In the genomic region with DNA sequence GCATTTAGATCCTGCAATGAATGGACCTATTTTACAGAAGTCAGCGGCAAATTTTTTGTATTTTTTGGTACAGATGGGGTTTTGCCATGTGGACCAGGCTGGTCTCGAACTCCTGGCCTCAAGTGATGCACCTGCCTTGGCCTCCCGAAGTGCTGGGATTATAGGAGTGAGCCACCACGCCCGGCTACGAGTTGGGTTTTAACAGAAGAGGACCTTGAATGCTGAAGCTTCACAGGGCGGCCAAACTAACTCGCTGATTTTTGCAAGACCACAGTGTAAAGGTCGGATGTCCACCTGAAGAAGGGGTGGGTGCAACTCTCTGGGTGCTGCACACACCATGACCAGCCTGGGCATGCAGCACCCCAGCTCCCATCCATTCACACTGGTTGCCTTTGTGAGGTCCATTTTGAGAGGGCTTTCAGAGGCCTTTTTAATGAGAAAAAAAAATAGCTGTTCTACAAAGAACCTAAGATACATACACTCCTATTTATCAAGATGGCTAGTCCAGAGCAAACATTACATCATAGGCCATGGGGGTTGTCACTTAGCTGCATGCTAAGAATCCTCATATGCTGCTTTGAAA, we compare ENCODE assay signal across 1 cellular context.
TF ChIP-seq lines count a peak whose summit lies in the region.

No MANE protein-coding gene starts in this region.

TF ChIP-seq in HepG2, 621 proteins besides CTCF, POLR2A, EP300 and RAD21 (continued from another document and continues in another):
- TF ChIP-seq, protein P1, sequence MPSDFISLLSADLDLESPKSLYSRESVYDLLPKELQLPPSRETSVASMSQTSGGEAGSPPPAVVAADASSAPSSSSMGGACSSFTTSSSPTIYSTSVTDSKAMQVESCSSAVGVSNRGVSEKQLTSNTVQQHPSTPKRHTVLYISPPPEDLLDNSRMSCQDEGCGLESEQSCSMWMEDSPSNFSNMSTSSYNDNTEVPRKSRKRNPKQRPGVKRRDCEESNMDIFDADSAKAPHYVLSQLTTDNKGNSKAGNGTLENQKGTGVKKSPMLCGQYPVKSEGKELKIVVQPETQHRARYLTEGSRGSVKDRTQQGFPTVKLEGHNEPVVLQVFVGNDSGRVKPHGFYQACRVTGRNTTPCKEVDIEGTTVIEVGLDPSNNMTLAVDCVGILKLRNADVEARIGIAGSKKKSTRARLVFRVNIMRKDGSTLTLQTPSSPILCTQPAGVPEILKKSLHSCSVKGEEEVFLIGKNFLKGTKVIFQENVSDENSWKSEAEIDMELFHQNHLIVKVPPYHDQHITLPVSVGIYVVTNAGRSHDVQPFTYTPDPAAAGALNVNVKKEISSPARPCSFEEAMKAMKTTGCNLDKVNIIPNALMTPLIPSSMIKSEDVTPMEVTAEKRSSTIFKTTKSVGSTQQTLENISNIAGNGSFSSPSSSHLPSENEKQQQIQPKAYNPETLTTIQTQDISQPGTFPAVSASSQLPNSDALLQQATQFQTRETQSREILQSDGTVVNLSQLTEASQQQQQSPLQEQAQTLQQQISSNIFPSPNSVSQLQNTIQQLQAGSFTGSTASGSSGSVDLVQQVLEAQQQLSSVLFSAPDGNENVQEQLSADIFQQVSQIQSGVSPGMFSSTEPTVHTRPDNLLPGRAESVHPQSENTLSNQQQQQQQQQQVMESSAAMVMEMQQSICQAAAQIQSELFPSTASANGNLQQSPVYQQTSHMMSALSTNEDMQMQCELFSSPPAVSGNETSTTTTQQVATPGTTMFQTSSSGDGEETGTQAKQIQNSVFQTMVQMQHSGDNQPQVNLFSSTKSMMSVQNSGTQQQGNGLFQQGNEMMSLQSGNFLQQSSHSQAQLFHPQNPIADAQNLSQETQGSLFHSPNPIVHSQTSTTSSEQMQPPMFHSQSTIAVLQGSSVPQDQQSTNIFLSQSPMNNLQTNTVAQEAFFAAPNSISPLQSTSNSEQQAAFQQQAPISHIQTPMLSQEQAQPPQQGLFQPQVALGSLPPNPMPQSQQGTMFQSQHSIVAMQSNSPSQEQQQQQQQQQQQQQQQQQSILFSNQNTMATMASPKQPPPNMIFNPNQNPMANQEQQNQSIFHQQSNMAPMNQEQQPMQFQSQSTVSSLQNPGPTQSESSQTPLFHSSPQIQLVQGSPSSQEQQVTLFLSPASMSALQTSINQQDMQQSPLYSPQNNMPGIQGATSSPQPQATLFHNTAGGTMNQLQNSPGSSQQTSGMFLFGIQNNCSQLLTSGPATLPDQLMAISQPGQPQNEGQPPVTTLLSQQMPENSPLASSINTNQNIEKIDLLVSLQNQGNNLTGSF (CRISPR knock-in tag; IDR thresholded peaks at IDR 0.05): no peak
- TF ChIP-seq MED8 (CRISPR knock-in tag; IDR thresholded peaks at IDR 0.05; ENCODE audit: insufficient replicate concordance) (no peak), ZNF563 (CRISPR knock-in tag; IDR thresholded peaks at IDR 0.05) (no peak), MEF2D (CRISPR knock-in tag; IDR thresholded peaks at IDR 0.05) (no peak), ZBTB20 (CRISPR knock-in tag; IDR thresholded peaks at IDR 0.05; ENCODE audit: borderline replicate concordance, low read depth) (no peak), HNF4A (CRISPR knock-in tag; IDR thresholded peaks at IDR 0.05) (peak; percentile 95), TGIF2 (CRISPR knock-in tag; IDR thresholded peaks at IDR 0.05) (no peak), TOE1 (CRISPR knock-in tag; IDR thresholded peaks at IDR 0.05) (no peak), ZNF205 (CRISPR knock-in tag; IDR thresholded peaks at IDR 0.05) (no peak), ZSCAN22 (CRISPR knock-in tag; IDR thresholded peaks at IDR 0.05) (no peak), POLR2AphosphoS5 (IDR thresholded peaks at IDR 0.05; ENCODE audit: low read depth, low read length) (no peak), ZBTB1 (CRISPR knock-in tag; IDR thresholded peaks at IDR 0.05; ENCODE audit: borderline replicate concordance) (no peak), ZNF274 (CRISPR knock-in tag; IDR thresholded peaks at IDR 0.05) (no peak; the same call in 1 of the 2 replicates), ZSCAN21 (CRISPR knock-in tag; IDR thresholded peaks at IDR 0.05; ENCODE audit: borderline replicate concordance) (no peak), FOXC1 (CRISPR knock-in tag; IDR thresholded peaks at IDR 0.05; ENCODE audit: borderline replicate concordance) (0 out of 2 replicates have a peak, but pooled peaks have one; percentile 24), IKZF4 (CRISPR knock-in tag; IDR thresholded peaks at IDR 0.05; ENCODE audit: borderline replicate concordance, low read depth, not compliant biosample characterization) (no peak), RBM22 (optimal IDR thresholded peaks at IDR 0.05; ENCODE audit: low read length) (no peak), ZNF317 (CRISPR knock-in tag; IDR thresholded peaks at IDR 0.05) (peak; percentile 53; the same call in 1 of the 2 replicates), CBX1 (IDR thresholded peaks at IDR 0.05; ENCODE audit: low read depth) (no peak), SYNCRIP (IDR thresholded peaks at IDR 0.05; ENCODE audit: insufficient read depth, low read depth, low read length) (no peak), HOXD1 (CRISPR knock-in tag; IDR thresholded peaks at IDR 0.05) (no peak), MAFK (conservative IDR thresholded peaks at IDR 0.05 in 1 of 2, IDR thresholded peaks at IDR 0.05 in 1 of 2; ENCODE audit: low read length in 2 of 2) (no peak), MEIS2 (CRISPR knock-in tag; IDR thresholded peaks at IDR 0.05) (0 out of 2 replicates have a peak, but pooled peaks have one; percentile 40), MLLT10 (CRISPR knock-in tag; IDR thresholded peaks at IDR 0.05) (no peak), KMT2A (CRISPR knock-in tag; IDR thresholded peaks at IDR 0.05) (no peak), FIP1L1 (IDR thresholded peaks at IDR 0.05; ENCODE audit: borderline replicate concordance, insufficient read depth, low read depth, low read length) (no peak), ZNF577 (CRISPR knock-in tag; IDR thresholded peaks at IDR 0.05; ENCODE audit: borderline replicate concordance, low read depth) (no peak)
- TF ChIP-seq, protein P2, sequence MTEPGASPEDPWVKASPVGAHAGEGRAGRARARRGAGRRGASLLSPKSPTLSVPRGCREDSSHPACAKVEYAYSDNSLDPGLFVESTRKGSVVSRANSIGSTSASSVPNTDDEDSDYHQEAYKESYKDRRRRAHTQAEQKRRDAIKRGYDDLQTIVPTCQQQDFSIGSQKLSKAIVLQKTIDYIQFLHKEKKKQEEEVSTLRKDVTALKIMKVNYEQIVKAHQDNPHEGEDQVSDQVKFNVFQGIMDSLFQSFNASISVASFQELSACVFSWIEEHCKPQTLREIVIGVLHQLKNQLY (CRISPR knock-in tag; IDR thresholded peaks at IDR 0.05): peak; percentile 83
- TF ChIP-seq, protein P3, sequence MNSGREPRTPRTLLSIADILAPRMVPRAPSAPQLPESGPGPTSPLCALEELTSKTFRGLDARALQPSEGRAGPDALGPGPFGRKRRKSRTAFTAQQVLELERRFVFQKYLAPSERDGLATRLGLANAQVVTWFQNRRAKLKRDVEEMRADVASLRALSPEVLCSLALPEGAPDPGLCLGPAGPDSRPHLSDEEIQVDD (CRISPR knock-in tag; IDR thresholded peaks at IDR 0.05; ENCODE audit: borderline replicate concordance): no peak
- TF ChIP-seq, protein P4, sequence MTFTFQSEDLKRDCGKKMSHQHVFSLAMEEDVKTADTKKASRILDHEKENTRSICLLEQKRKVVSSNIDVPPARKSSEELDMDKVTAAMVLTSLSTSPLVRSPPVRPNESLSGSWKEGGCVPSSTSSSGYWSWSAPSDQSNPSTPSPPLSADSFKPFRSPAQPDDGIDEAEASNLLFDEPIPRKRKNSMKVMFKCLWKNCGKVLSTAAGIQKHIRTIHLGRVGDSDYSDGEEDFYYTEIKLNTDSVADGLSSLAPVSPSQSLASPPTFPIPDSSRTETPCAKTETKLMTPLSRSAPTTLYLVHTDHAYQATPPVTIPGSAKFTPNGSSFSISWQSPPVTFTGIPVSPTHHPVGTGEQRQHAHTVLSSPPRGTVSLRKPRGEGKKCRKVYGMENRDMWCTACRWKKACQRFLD (CRISPR knock-in tag; IDR thresholded peaks at IDR 0.05; ENCODE audit: borderline replicate concordance): no peak
- TF ChIP-seq, protein P5, sequence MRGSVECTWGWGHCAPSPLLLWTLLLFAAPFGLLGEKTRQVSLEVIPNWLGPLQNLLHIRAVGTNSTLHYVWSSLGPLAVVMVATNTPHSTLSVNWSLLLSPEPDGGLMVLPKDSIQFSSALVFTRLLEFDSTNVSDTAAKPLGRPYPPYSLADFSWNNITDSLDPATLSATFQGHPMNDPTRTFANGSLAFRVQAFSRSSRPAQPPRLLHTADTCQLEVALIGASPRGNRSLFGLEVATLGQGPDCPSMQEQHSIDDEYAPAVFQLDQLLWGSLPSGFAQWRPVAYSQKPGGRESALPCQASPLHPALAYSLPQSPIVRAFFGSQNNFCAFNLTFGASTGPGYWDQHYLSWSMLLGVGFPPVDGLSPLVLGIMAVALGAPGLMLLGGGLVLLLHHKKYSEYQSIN (CRISPR knock-in tag; IDR thresholded peaks at IDR 0.05; ENCODE audit: borderline replicate concordance): no peak
- TF ChIP-seq, protein P6, sequence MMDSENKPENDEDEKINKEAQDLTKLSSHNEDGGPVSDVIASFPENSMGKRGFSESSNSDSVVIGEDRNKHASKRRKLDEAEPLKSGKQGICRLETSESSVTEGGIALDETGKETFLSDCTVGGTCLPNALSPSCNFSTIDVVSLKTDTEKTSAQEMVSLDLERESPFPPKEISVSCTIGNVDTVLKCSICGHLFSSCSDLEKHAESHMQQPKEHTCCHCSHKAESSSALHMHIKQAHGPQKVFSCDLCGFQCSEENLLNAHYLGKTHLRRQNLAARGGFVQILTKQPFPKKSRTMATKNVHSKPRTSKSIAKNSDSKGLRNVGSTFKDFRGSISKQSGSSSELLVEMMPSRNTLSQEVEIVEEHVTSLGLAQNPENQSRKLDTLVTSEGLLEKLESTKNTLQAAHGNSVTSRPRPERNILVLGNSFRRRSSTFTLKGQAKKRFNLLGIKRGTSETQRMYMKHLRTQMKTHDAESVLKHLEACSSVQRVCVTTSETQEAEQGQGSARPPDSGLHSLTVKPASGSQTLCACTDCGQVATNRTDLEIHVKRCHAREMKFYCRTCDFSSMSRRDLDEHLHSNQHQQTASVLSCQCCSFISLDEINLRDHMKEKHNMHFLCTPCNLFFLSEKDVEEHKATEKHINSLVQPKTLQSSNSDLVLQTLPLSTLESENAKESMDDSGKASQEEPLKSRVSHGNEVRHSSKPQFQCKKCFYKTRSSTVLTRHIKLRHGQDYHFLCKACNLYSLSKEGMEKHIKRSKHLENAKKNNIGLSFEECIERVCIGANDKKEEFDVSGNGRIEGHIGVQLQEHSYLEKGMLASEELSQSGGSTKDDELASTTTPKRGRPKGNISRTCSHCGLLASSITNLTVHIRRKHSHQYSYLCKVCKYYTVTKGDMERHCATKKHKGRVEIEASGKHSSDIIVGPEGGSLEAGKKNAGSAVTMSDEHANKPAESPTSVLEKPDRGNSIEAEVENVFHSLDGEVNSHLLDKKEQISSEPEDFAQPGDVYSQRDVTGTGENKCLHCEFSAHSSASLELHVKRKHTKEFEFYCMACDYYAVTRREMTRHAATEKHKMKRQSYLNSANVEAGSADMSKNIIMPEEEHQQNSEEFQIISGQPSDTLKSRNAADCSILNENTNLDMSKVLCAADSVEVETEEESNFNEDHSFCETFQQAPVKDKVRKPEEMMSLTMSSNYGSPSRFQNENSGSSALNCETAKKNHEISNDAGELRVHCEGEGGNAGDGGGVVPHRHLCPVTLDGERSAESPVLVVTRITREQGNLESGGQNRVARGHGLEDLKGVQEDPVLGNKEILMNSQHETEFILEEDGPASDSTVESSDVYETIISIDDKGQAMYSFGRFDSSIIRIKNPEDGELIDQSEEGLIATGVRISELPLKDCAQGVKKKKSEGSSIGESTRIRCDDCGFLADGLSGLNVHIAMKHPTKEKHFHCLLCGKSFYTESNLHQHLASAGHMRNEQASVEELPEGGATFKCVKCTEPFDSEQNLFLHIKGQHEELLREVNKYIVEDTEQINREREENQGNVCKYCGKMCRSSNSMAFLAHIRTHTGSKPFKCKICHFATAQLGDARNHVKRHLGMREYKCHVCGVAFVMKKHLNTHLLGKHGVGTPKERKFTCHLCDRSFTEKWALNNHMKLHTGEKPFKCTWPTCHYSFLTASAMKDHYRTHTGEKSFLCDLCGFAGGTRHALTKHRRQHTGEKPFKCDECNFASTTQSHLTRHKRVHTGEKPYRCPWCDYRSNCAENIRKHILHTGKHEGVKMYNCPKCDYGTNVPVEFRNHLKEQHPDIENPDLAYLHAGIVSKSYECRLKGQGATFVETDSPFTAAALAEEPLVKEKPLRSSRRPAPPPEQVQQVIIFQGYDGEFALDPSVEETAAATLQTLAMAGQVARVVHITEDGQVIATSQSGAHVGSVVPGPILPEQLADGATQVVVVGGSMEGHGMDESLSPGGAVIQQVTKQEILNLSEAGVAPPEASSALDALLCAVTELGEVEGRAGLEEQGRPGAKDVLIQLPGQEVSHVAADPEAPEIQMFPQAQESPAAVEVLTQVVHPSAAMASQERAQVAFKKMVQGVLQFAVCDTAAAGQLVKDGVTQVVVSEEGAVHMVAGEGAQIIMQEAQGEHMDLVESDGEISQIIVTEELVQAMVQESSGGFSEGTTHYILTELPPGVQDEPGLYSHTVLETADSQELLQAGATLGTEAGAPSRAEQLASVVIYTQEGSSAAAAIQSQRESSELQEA (CRISPR knock-in tag; IDR thresholded peaks at IDR 0.05; ENCODE audit: not compliant biosample characterization): no peak
- TF ChIP-seq, protein P7, sequence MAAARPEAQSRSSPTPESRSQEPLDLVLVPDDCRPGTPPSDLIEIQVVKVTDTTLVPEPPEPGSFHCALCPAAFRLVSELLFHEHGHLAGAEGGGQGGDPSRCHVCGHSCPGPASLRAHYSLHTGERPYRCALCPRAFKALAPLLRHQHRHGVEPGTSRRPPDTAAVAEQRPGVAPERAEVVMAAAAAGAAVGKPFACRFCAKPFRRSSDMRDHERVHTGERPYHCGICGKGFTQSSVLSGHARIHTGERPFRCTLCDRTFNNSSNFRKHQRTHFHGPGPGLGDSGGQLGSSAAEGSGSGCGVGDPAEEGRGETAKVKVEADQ (CRISPR knock-in tag; IDR thresholded peaks at IDR 0.05; ENCODE audit: borderline replicate concordance): no peak
- TF ChIP-seq, protein P8, sequence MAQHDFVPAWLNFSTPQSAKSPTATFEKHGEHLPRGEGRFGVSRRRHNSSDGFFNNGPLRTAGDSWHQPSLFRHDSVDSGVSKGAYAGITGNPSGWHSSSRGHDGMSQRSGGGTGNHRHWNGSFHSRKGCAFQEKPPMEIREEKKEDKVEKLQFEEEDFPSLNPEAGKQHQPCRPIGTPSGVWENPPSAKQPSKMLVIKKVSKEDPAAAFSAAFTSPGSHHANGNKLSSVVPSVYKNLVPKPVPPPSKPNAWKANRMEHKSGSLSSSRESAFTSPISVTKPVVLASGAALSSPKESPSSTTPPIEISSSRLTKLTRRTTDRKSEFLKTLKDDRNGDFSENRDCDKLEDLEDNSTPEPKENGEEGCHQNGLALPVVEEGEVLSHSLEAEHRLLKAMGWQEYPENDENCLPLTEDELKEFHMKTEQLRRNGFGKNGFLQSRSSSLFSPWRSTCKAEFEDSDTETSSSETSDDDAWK (CRISPR knock-in tag; IDR thresholded peaks at IDR 0.05): no peak
